In genomic region chr1:204199579-204199978, GRCh38 we compare ENCODE assay signal across 1 cellular context.
TF ChIP-seq lines count a peak whose summit lies in the region.

No MANE protein-coding gene starts in this region.

TF ChIP-seq in endothelial cell of umbilical vein, 7 proteins besides CTCF, POLR2A, EP300 and RAD21:
- TF ChIP-seq MYC (IDR thresholded peaks at IDR 0.05; ENCODE audit: low read depth, low read length) (no peak), FOS (IDR thresholded peaks at IDR 0.05; ENCODE audit: borderline replicate concordance, insufficient read depth, low read length) (no peak), POLR2AphosphoS5 (IDR thresholded peaks at IDR 0.05; ENCODE audit: insufficient read depth, low read depth, low read length) (no peak), GATA2 (IDR thresholded peaks at IDR 0.05; ENCODE audit: insufficient read depth, insufficient read length, low read depth, low read length) (no peak), EZH2 (IDR thresholded peaks at IDR 0.05; ENCODE audit: borderline replicate concordance, low read depth, low read length, severe bottlenecking) (no peak), JUN (IDR thresholded peaks at IDR 0.05; ENCODE audit: borderline replicate concordance, insufficient read depth, insufficient read length, low read depth) (no peak)
- TF ChIP-seq, protein P1, sequence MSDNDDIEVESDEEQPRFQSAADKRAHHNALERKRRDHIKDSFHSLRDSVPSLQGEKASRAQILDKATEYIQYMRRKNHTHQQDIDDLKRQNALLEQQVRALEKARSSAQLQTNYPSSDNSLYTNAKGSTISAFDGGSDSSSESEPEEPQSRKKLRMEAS (IDR thresholded peaks at IDR 0.05; ENCODE audit: insufficient read depth, insufficient read length) = no peak
